In genomic region chr5:37391591-37391990, GRCh38 we compare ENCODE assay signal across 19 cellular contexts. TPM values are rescaled to one million over a fixed set of nuclear protein-coding genes. Genes with fewer than 3 reads are reported as not detected.
A peak's percentile ranks its signal among the peaks of the same experiment; 100 is the strongest.
DNase-seq lines count a peak whose midpoint lies in the region; ATAC-seq and TF ChIP-seq lines count a peak whose summit lies in the region.
"Had no signal": no experiment of that assay in that cellular context is flagged by ENCODE, and none has a peak within 500 bp of the region (broad histone marks: within the 10 kb centered on the region; RNA-seq: fewer than 3 reads in every experiment).

No MANE protein-coding gene starts in this region.

- DNase-seq in activated naive CD4-positive, alpha-beta T cell treated with anti-CD3 and anti-CD28 coated beads, Interleukin-2, amount 10 ng/mL, durations not matched to agents 7 days and 5 days, result no peak
- DNase-seq in activated naive CD4-positive, alpha-beta T cell treated with Interleukin-2 at 50 U/mL for 16 hours, result no peak
- DNase-seq in OCI-M1 (lab: John Stamatoyannopoulos, UW) (peak; percentile 85), globus pallidus (ENCODE audit: low spot score) (peak; percentile 17), Peyer's patch (no peak), erythroblast (lab: John Stamatoyannopoulos, UW) (no peak), prostate gland (ENCODE audit: low spot score) (no peak)
- DNase-seq: Caco-2, DMS153, EL, MM.1S, NCI-H1417 treated with DMSO at 0.1 percent for 48 hours, NCI-H1930, NCI-H526 treated with DMSO at 0.1 percent for 48 hours, PC-9, SK-N-SH had no signal

- peak overlapping the region; percentile 65 for H3K27ac Mint-ChIP-seq in activated naive CD4-positive, alpha-beta T cell treated with anti-CD3 and anti-CD28 coated beads, Interleukin-2, amount 10 ng/mL, durations not matched to agents 7 days and 5 days

- 93% methylated on average over 3 of the region's 3 CpGs for WGBS in prostate gland

- H3K27me3 ChIP-seq in Peyer's patch, result no peaks in the 10 kb centered on the region
- no peaks in the 10 kb centered on the region for H3K27me3 ChIP-seq in prostate gland (replicated peaks; ENCODE audit: insufficient read depth)

- peaks cover 0 to 42% (median 0%) of the 10 kb centered on the region in 3 donors for H3K36me3 ChIP-seq in Peyer's patch
- H3K36me3 ChIP-seq in prostate gland, result no peaks in the 10 kb centered on the region

- H3K4me1 ChIP-seq in Peyer's patch (no peaks in the 10 kb centered on the region), prostate gland (replicated peaks) (no peaks in the 10 kb centered on the region)
- H3K4me1 ChIP-seq: Caco-2 had no signal

- TF ChIP-seq POLR2A in Peyer's patch (IDR thresholded peaks at IDR 0.05), result no peak
- TF ChIP-seq POLR2A in erythroblast (IDR thresholded peaks at IDR 0.05; ENCODE audit: low read length), result no peak
- TF ChIP-seq POLR2A in prostate gland (IDR thresholded peaks at IDR 0.05), result no peak

- H3K27ac ChIP-seq in Peyer's patch, result no peak overlapping the region
- H3K27ac ChIP-seq in prostate gland, result no peak overlapping the region
- H3K27ac ChIP-seq: C4-2B, PC-9 had no signal

- intact Hi-C loops in prostate gland (cut with DNase I), result no loop called here

- CTCF ChIA-PET in activated naive CD4-positive, alpha-beta T cell treated with anti-CD3 and anti-CD28 coated beads, Interleukin-2, amount 10 ng/mL, durations not matched to agents 7 days and 5 days (lab: Charles Lee), result no interaction called here

- no peaks in the 10 kb centered on the region for H3K9me3 Mint-ChIP-seq in activated naive CD4-positive, alpha-beta T cell treated with anti-CD3 and anti-CD28 coated beads, Interleukin-2, amount 10 ng/mL, durations not matched to agents 7 days and 5 days

- no peak overlapping the region for H3K4me3 ChIP-seq in Peyer's patch
- H3K4me3 ChIP-seq in prostate gland, result no peak overlapping the region
- H3K4me3 ChIP-seq: PC-9 had no signal

- no peaks in the 10 kb centered on the region for H3K4me1 Mint-ChIP-seq in activated naive CD4-positive, alpha-beta T cell treated with anti-CD3 and anti-CD28 coated beads, Interleukin-2, amount 10 ng/mL, durations not matched to agents 7 days and 5 days

- no peak overlapping the region for H3K4me3 Mint-ChIP-seq in activated naive CD4-positive, alpha-beta T cell treated with anti-CD3 and anti-CD28 coated beads, Interleukin-2, amount 10 ng/mL, durations not matched to agents 7 days and 5 days

- H3K36me3 Mint-ChIP-seq in activated naive CD4-positive, alpha-beta T cell treated with anti-CD3 and anti-CD28 coated beads, Interleukin-2, amount 10 ng/mL, durations not matched to agents 7 days and 5 days, result peaks cover 20% of the 10 kb centered on the region

- H3K9me3 ChIP-seq in Peyer's patch, result no peaks in the 10 kb centered on the region
- H3K9me3 ChIP-seq in prostate gland, result no peaks in the 10 kb centered on the region
- H3K9me3 ChIP-seq: Caco-2, SK-N-SH had no signal

- ATAC-seq in HG03457 (IDR thresholded peaks at IDR 0.05; ENCODE audit: unreplicated experiment), result no peak
- ATAC-seq: HepG2 had no signal

- TF ChIP-seq CTCF in Peyer's patch (IDR thresholded peaks at IDR 0.05), result no peak
- TF ChIP-seq CTCF in prostate gland (IDR thresholded peaks at IDR 0.05), result no peak

- no peaks in the 10 kb centered on the region for H3K27me3 Mint-ChIP-seq in activated naive CD4-positive, alpha-beta T cell treated with anti-CD3 and anti-CD28 coated beads, Interleukin-2, amount 10 ng/mL, durations not matched to agents 7 days and 5 days

RNA-seq across cellular contexts. Expression of gene WDR70, which starts 12.5 kb away (rescaled TPM):
- total RNA-seq in Peyer's patch (100 to 1,000 TPM in 1 of 4 donors, 10 to 100 TPM in 3; 18.9 to 106 (median 34.9) TPM), prostate gland (10 to 100 TPM; 16.2 to 27.1 TPM)

RNA-seq across cellular contexts. Expression of gene NUP155, which starts 20.7 kb away (rescaled TPM):
- 10 to 100 TPM; 15.6 to 31.4 (median 16.4) TPM for total RNA-seq in Peyer's patch
- total RNA-seq in prostate gland, result 10 to 100 TPM; 24.1 to 33.7 TPM

Comparison
In these comparisons a context has a peak if more than half of its experiments do, and no peak if none do; other contexts are left out.
1. DNase-seq: peak in OCI-M1 (single experiment) and globus pallidus (single experiment); none in activated naive CD4-positive, alpha-beta T cell treated with anti-CD3 and anti-CD28 coated beads, Interleukin-2, amount 10 ng/mL, durations not matched to agents 7 days and 5 days (single experiment), activated naive CD4-positive, alpha-beta T cell treated with Interleukin-2 at 50 U/mL for 16 hours (single experiment), Peyer's patch (0 of 3), erythroblast (0 of 2) and prostate gland (single experiment).